Comparison of ENCODE assay signal across 1 cellular context in the genomic region with DNA sequence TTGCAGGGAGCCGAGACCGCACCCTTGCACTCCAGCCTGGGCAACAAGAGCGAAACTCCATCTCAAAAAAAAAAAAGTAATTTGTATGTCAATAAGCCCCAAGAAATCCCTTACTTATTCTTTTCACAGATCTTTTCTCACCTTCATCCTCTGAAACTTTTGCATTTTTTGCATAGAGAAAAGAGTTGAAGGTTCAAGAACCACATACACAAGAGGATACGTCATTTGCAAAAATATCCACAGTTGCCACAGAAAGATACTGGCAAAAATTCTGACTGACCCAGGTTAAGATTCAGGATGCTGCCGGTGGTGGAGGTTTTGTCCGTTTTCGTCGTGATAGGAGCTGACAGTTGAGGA.
TF ChIP-seq lines count a peak whose summit lies in the region.

No MANE protein-coding gene starts in this region.

TF ChIP-seq in GM23338, 12 proteins besides CTCF, POLR2A, EP300 and RAD21 (continued from another document):
- TF ChIP-seq, protein P1, sequence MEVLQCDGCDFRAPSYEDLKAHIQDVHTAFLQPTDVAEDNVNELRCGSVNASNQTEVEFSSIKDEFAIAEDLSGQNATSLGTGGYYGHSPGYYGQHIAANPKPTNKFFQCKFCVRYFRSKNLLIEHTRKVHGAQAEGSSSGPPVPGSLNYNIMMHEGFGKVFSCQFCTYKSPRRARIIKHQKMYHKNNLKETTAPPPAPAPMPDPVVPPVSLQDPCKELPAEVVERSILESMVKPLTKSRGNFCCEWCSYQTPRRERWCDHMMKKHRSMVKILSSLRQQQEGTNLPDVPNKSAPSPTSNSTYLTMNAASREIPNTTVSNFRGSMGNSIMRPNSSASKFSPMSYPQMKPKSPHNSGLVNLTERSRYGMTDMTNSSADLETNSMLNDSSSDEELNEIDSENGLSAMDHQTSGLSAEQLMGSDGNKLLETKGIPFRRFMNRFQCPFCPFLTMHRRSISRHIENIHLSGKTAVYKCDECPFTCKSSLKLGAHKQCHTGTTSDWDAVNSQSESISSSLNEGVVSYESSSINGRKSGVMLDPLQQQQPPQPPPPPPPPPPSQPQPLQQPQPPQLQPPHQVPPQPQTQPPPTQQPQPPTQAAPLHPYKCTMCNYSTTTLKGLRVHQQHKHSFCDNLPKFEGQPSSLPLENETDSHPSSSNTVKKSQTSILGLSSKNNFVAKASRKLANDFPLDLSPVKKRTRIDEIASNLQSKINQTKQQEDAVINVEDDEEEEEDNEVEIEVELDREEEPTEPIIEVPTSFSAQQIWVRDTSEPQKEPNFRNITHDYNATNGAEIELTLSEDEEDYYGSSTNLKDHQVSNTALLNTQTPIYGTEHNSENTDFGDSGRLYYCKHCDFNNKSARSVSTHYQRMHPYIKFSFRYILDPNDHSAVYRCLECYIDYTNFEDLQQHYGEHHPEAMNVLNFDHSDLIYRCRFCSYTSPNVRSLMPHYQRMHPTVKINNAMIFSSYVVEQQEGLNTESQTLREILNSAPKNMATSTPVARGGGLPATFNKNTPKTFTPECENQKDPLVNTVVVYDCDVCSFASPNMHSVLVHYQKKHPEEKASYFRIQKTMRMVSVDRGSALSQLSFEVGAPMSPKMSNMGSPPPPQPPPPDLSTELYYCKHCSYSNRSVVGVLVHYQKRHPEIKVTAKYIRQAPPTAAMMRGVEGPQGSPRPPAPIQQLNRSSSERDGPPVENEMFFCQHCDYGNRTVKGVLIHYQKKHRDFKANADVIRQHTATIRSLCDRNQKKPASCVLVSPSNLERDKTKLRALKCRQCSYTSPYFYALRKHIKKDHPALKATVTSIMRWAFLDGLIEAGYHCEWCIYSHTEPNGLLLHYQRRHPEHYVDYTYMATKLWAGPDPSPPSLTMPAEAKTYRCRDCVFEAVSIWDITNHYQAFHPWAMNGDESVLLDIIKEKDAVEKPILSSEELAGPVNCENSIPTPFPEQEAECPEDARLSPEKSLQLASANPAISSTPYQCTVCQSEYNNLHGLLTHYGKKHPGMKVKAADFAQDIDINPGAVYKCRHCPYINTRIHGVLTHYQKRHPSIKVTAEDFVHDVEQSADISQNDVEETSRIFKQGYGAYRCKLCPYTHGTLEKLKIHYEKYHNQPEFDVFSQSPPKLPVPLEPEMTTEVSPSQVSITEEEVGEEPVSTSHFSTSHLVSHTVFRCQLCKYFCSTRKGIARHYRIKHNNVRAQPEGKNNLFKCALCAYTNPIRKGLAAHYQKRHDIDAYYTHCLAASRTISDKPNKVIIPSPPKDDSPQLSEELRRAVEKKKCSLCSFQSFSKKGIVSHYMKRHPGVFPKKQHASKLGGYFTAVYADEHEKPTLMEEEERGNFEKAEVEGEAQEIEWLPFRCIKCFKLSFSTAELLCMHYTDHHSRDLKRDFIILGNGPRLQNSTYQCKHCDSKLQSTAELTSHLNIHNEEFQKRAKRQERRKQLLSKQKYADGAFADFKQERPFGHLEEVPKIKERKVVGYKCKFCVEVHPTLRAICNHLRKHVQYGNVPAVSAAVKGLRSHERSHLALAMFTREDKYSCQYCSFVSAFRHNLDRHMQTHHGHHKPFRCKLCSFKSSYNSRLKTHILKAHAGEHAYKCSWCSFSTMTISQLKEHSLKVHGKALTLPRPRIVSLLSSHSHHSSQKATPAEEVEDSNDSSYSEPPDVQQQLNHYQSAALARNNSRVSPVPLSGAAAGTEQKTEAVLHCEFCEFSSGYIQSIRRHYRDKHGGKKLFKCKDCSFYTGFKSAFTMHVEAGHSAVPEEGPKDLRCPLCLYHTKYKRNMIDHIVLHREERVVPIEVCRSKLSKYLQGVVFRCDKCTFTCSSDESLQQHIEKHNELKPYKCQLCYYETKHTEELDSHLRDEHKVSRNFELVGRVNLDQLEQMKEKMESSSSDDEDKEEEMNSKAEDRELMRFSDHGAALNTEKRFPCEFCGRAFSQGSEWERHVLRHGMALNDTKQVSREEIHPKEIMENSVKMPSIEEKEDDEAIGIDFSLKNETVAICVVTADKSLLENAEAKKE (CRISPR knock-in tag; IDR thresholded peaks at IDR 0.05), result no peak
- TF ChIP-seq, protein P2, sequence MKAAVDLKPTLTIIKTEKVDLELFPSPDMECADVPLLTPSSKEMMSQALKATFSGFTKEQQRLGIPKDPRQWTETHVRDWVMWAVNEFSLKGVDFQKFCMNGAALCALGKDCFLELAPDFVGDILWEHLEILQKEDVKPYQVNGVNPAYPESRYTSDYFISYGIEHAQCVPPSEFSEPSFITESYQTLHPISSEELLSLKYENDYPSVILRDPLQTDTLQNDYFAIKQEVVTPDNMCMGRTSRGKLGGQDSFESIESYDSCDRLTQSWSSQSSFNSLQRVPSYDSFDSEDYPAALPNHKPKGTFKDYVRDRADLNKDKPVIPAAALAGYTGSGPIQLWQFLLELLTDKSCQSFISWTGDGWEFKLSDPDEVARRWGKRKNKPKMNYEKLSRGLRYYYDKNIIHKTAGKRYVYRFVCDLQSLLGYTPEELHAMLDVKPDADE (IDR thresholded peaks at IDR 0.05), result no peak
- TF ChIP-seq STAT1 (IDR thresholded peaks at IDR 0.05; ENCODE audit: unreplicated experiment) (no peak), ZNF331 (CRISPR knock-in tag; IDR thresholded peaks at IDR 0.05; ENCODE audit: low read depth) (no peak), NANOG (IDR thresholded peaks at IDR 0.05; ENCODE audit: borderline replicate concordance) (no peak), JUNB (IDR thresholded peaks at IDR 0.05; ENCODE audit: unreplicated experiment) (no peak)
